ENCODE assay signal across 17 cellular contexts in the genomic region with DNA sequence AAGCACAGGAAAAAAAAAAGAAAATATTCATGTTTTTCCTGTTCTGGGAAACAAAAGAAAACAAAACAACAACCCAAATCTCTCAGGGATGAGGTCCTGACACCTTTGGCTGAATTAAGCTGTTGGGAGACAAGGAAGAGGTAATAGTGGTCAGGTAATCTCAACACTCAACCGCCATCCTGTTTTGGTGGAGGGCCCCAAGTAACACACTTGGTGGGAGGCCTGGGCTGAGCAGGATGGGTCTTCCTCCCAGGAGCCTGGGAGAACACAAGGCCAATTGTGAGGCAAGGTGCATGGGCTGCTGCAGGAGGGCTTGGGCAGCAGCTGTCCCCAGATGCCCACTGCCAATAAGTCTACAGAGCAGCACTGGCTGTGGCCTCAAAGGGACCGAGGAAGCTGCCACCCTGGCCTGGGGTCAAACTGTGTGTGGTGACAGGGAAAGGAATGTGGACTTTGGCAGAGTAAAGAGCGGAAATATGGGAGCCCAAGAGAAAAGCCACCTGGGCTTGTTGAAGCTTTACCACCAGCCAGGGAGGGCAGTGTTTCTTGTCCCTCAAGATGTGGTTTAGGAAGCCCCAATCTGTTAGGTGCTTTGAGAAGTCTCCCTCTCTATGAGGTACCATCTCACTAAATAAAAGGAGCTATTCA.
DNase-seq lines count a peak whose midpoint lies in the region; FAIRE-seq and TF ChIP-seq lines count a peak whose summit lies in the region.
"Had no signal": no experiment of that assay in that cellular context is flagged by ENCODE, and none has a peak within 500 bp of the region (broad histone marks: within the 10 kb centered on the region; RNA-seq: fewer than 3 reads in every experiment).

No MANE protein-coding gene starts in this region.

- H3K27me3 ChIP-seq in Caco-2 (replicated peaks; ENCODE audit: control insufficient read depth, insufficient read depth, low read length), result no peaks in the 10 kb centered on the region
- H3K27me3 ChIP-seq in KMS-11 (ENCODE audit: insufficient read depth, low read depth), result no peaks in the 10 kb centered on the region
- H3K27me3 ChIP-seq in PC-9 (ENCODE audit: insufficient read depth, low read depth), result no peaks in the 10 kb centered on the region
- H3K27me3 ChIP-seq: adrenal gland, cardiac muscle cell, Peyer's patch, suprapubic skin had no signal

- POLR2A ChIA-PET in Caco-2 (lab: Charles Lee) (no interaction called here), PC-9 (lab: Charles Lee; ENCODE audit: unreplicated experiment) (no interaction called here)

- no peaks in the 10 kb centered on the region for H3F3A ChIP-seq in PC-9 (ENCODE audit: insufficient read depth, low read depth)

- TF ChIP-seq CTCF in Caco-2 (IDR thresholded peaks at IDR 0.05; ENCODE audit: insufficient read depth in 1 of 2, low read depth in 1 of 2, low read length in 1 of 2, severe bottlenecking in 1 of 2, unreplicated experiment in 1 of 2) (peak in 1 of 2 experiments; percentile 4), KMS-11 (conservative IDR thresholded peaks at IDR 0.05; ENCODE audit: low read depth, low read length) (0 out of 2 replicates have a peak, but pooled peaks have one; percentile 19), nephron progenitor cell (IDR thresholded peaks at IDR 0.05) (no peak), PC-9 (conservative IDR thresholded peaks at IDR 0.05) (no peak)

- H3K9me2 ChIP-seq in PC-9 (ENCODE audit: insufficient read depth), result no peaks in the 10 kb centered on the region

- H3K9me3 Mint-ChIP-seq in Caco-2 (ENCODE audit: unreplicated experiment) (no peaks in the 10 kb centered on the region), nephron progenitor cell (no peaks in the 10 kb centered on the region)
- no peaks in the 10 kb centered on the region for H3K9me3 Mint-ChIP-seq in activated CD4-positive, alpha-beta T cell treated with anti-CD3 and anti-CD28 coated beads, Interleukin-2, amount 10 ng/mL, durations not matched to agents 24 days and 14 days
- H3K9me3 Mint-ChIP-seq: activated CD4-positive, alpha-beta T cell treated with anti-CD3 and anti-CD28 coated beads, Interleukin-2, amount 10 ng/mL, durations not matched to agents 7 days and 5 days had no signal

- H4K20me1 ChIP-seq in KMS-11 (ENCODE audit: insufficient read depth) (no peaks in the 10 kb centered on the region), PC-9 (ENCODE audit: insufficient read depth) (no peaks in the 10 kb centered on the region)

- H3K4me3 Mint-ChIP-seq in Caco-2 (ENCODE audit: unreplicated experiment) (no peak overlapping the region), nephron progenitor cell (no peak overlapping the region)
- H3K4me3 Mint-ChIP-seq in activated CD4-positive, alpha-beta T cell treated with anti-CD3 and anti-CD28 coated beads, Interleukin-2, amount 10 ng/mL, durations not matched to agents 24 days and 14 days, result no peak overlapping the region
- H3K4me3 Mint-ChIP-seq: activated CD4-positive, alpha-beta T cell treated with anti-CD3 and anti-CD28 coated beads, Interleukin-2, amount 10 ng/mL, durations not matched to agents 7 days and 5 days had no signal

- H3K36me3 Mint-ChIP-seq in Caco-2 (ENCODE audit: insufficient read depth, unreplicated experiment) (no peaks in the 10 kb centered on the region), nephron progenitor cell (ENCODE audit: low read depth) (no peaks in the 10 kb centered on the region)
- no peaks in the 10 kb centered on the region for H3K36me3 Mint-ChIP-seq in activated CD4-positive, alpha-beta T cell treated with anti-CD3 and anti-CD28 coated beads, Interleukin-2, amount 10 ng/mL, durations not matched to agents 24 days and 14 days (ENCODE audit: low read depth)

- intact Hi-C loops in Caco-2 (cut with micrococcal nuclease; ENCODE audit: unreplicated experiment) (loop anchor here (1.0 to 5.0 kb wide), 3 partner anchors 93 to 612 kb away; a partner anchor contains a TSS), PC-9 (cut with micrococcal nuclease; ENCODE audit: unreplicated experiment) (loop anchor here (1.0 to 10.0 kb wide), 3 partner anchors 231 to 612 kb away; no protein-coding TSS in a partner anchor)
- intact Hi-C loops in activated CD4-positive, alpha-beta T cell treated with anti-CD3 and anti-CD28 coated beads, Interleukin-2, amount 10 ng/mL, durations not matched to agents 24 days and 14 days (cut with micrococcal nuclease), result loop anchor here (10.0 kb wide), 2 partner anchors 89 to 289 kb away; a partner anchor contains a TSS

- H3K79me2 ChIP-seq in KMS-11 (ENCODE audit: insufficient read depth, low read depth) (no peaks in the 10 kb centered on the region), PC-9 (ENCODE audit: low read depth) (no peaks in the 10 kb centered on the region)

- no peak overlapping the region for H3K27ac ChIP-seq in KMS-11
- no peak overlapping the region for H3K27ac ChIP-seq in PC-9
- H3K27ac ChIP-seq: adrenal gland, cardiac muscle cell, Peyer's patch, suprapubic skin had no signal

- H3K9ac ChIP-seq in KMS-11, result no peak overlapping the region

- CTCF ChIA-PET in Caco-2 (lab: Charles Lee), result no interaction called here
- CTCF ChIA-PET in PC-9 (lab: Charles Lee), result no interaction called here

- H3K9me3 ChIP-seq in Caco-2, result no peaks in the 10 kb centered on the region
- H3K9me3 ChIP-seq in PC-9 (ENCODE audit: insufficient read depth, low read depth), result no peaks in the 10 kb centered on the region
- H3K9me3 ChIP-seq: adrenal gland, Peyer's patch, suprapubic skin had no signal

- FAIRE-seq in GM12892 (lab: Jason Lieb, UNC), result no peak

- H3K4me1 Mint-ChIP-seq in Caco-2 (ENCODE audit: low read depth, unreplicated experiment) (peaks cover 15% of the 10 kb centered on the region), nephron progenitor cell (peaks cover 15% of the 10 kb centered on the region)
- peaks cover 3% of the 10 kb centered on the region for H3K4me1 Mint-ChIP-seq in activated CD4-positive, alpha-beta T cell treated with anti-CD3 and anti-CD28 coated beads, Interleukin-2, amount 10 ng/mL, durations not matched to agents 24 days and 14 days

- H3K4me3 ChIP-seq in Caco-2 (ENCODE audit: low read depth, low read length), result no peak overlapping the region
- no peak overlapping the region for H3K4me3 ChIP-seq in KMS-11 (IDR thresholded peaks at IDR 0.05; ENCODE audit: insufficient read depth, low read depth, low read length)
- no peak overlapping the region for H3K4me3 ChIP-seq in PC-9
- H3K4me3 ChIP-seq: adrenal gland, cardiac muscle cell, GM12878, lung, Peyer's patch, suprapubic skin had no signal

- BruUV-seq in Caco-2 (replicated peaks; lab: Mats Ljungman, UMichigan) (no TSS peak), PC-9 (replicated peaks; lab: Mats Ljungman, UMichigan) (no TSS peak)

- H3K4me2 ChIP-seq in KMS-11 (no peak overlapping the region), PC-9 (no peak overlapping the region)

- DNase-seq in Caco-2, result peak; percentile 64 to 82
- peak; percentile 79 for DNase-seq in SW480 (ENCODE audit: low spot score)
- DNase-seq in nephron progenitor cell, result peak; percentile 8
- DNase-seq in GM12892 (ENCODE audit: insufficient read length), result no peak
- DNase-seq in activated CD4-positive, alpha-beta T cell treated with anti-CD3 and anti-CD28 coated beads, Interleukin-2, amount 10 ng/mL, durations not matched to agents 24 days and 14 days, result no peak
- no peak for DNase-seq in PC-9
- no peak for DNase-seq in inferior parietal cortex (ENCODE audit: extremely low spot score)
- DNase-seq: activated gamma-delta T cell; stimulated activated CD4-positive, alpha-beta T cell treated with anti-CD3 and anti-CD28 coated beads, Interleukin-4, amount 100 ng/mL, for 4 hours had no signal

- TF ChIP-seq POLR2A in GM12892 (IDR thresholded peaks at IDR 0.05; ENCODE audit: low read depth, low read length), result no peak

- H3K36me3 ChIP-seq in Caco-2 (ENCODE audit: control insufficient read depth, insufficient read depth, low read length), result no peaks in the 10 kb centered on the region
- H3K36me3 ChIP-seq in KMS-11 (ENCODE audit: insufficient read depth), result no peaks in the 10 kb centered on the region
- no peaks in the 10 kb centered on the region for H3K36me3 ChIP-seq in PC-9 (ENCODE audit: low read depth)
- H3K36me3 ChIP-seq: adrenal gland, cardiac muscle cell, Peyer's patch, suprapubic skin had no signal

- H3K27ac Mint-ChIP-seq in Caco-2 (ENCODE audit: unreplicated experiment), result peak overlapping the region; percentile 33
- no peak overlapping the region for H3K27ac Mint-ChIP-seq in nephron progenitor cell
- no peak overlapping the region for H3K27ac Mint-ChIP-seq in activated CD4-positive, alpha-beta T cell treated with anti-CD3 and anti-CD28 coated beads, Interleukin-2, amount 10 ng/mL, durations not matched to agents 24 days and 14 days
- H3K27ac Mint-ChIP-seq: activated CD4-positive, alpha-beta T cell treated with anti-CD3 and anti-CD28 coated beads, Interleukin-2, amount 10 ng/mL, durations not matched to agents 7 days and 5 days had no signal

- H2AFZ ChIP-seq in KMS-11 (ENCODE audit: low read depth), result no peak overlapping the region
- no peak overlapping the region for H2AFZ ChIP-seq in PC-9

- H3K4me1 ChIP-seq in Caco-2, result peaks cover 18% of the 10 kb centered on the region
- peaks cover 13% of the 10 kb centered on the region for H3K4me1 ChIP-seq in KMS-11 (ENCODE audit: low read depth, poor library complexity, severe bottlenecking)
- peaks cover 5% of the 10 kb centered on the region; the same call in 1 of the 2 replicates for H3K4me1 ChIP-seq in PC-9 (replicated peaks; ENCODE audit: insufficient read depth)
- H3K4me1 ChIP-seq: adrenal gland, Peyer's patch, suprapubic skin had no signal

- no peaks in the 10 kb centered on the region for H3K27me3 Mint-ChIP-seq in Caco-2 (ENCODE audit: insufficient read depth, unreplicated experiment)
- peaks cover 3% of the 10 kb centered on the region for H3K27me3 Mint-ChIP-seq in nephron progenitor cell (ENCODE audit: low read depth, poor library complexity)
- peaks cover 18% of the 10 kb centered on the region for H3K27me3 Mint-ChIP-seq in activated CD4-positive, alpha-beta T cell treated with anti-CD3 and anti-CD28 coated beads, Interleukin-2, amount 10 ng/mL, durations not matched to agents 24 days and 14 days

Comparison
In these comparisons a context has a peak if more than half of its experiments do, and no peak if none do; other contexts are left out.
1. DNase-seq: peak in Caco-2 (2 of 2), SW480 (single experiment) and nephron progenitor cell (single experiment); none in GM12892 (single experiment), activated CD4-positive, alpha-beta T cell treated with anti-CD3 and anti-CD28 coated beads, Interleukin-2, amount 10 ng/mL, durations not matched to agents 24 days and 14 days (single experiment), PC-9 (0 of 2) and inferior parietal cortex (single experiment).